Comparison of ENCODE assay signal across 8 cellular contexts in genomic region chr6:28839443-28840120, GRCh38.
DNase-seq lines count a peak whose midpoint lies in the region; ATAC-seq, FAIRE-seq and TF ChIP-seq lines count a peak whose summit lies in the region.

No MANE protein-coding gene starts in this region.

- no peaks in the 10 kb centered on the region for H3K36me3 ChIP-seq in H1 (ENCODE audit: control insufficient read depth in 2 of 4, insufficient read depth in 4 of 4, low read length in 3 of 4)
- no peaks in the 10 kb centered on the region for H3K36me3 ChIP-seq in neural progenitor cell

- no peak overlapping the region for H2BK5ac ChIP-seq in H1 (ENCODE audit: low read depth, low read length)

- no peak overlapping the region for H3K23ac ChIP-seq in H1 (ENCODE audit: insufficient read length)

- H4K8ac ChIP-seq in H1 (ENCODE audit: extremely low read depth, insufficient read depth, low read length) = no peak overlapping the region

- H3F3A ChIP-seq in neural progenitor cell (ENCODE audit: low read depth) = peaks cover 20% of the 10 kb centered on the region

- no peak overlapping the region for H4K91ac ChIP-seq in H1 (replicated peaks; ENCODE audit: insufficient read length, low read length)

- no peak for TF ChIP-seq EP300 in H1 (IDR thresholded peaks at IDR 0.05; ENCODE audit: borderline replicate concordance in 1 of 2, low read depth in 2 of 2, low read length in 2 of 2)

- peaks cover 16% of the 10 kb centered on the region for H3K27me3 ChIP-seq in CD4-positive, alpha-beta T cell (ENCODE audit: control insufficient read depth, insufficient read depth, low read length)
- no peaks in the 10 kb centered on the region for H3K27me3 ChIP-seq in H1 (replicated peaks in 1 of 4; ENCODE audit: control insufficient read depth in 3 of 4, extremely low read depth in 1 of 4, insufficient read depth in 3 of 4, low read length in 3 of 4)
- peaks cover 52% of the 10 kb centered on the region for H3K27me3 ChIP-seq in neural progenitor cell

- DNase-seq in CD4-positive, alpha-beta T cell = no peak
- DNase-seq in NCI-H69 (lab: John Stamatoyannopoulos, UW) (peak; percentile 7), H1 (ENCODE audit: low read depth in 1 of 2, low spot score in 2 of 2) (no peak), neural progenitor cell (ENCODE audit: low spot score) (no peak), NCI-H1105 (lab: John Stamatoyannopoulos, UW) (no peak), T1000 (lab: John Stamatoyannopoulos, UW) (no peak)

- H3K4ac ChIP-seq in H1 (replicated peaks; ENCODE audit: insufficient read length, low read depth, low read length) = no peak overlapping the region

- no peaks in the 10 kb centered on the region for H3K9me3 ChIP-seq in CD4-positive, alpha-beta T cell (ENCODE audit: control insufficient read depth, low read length)
- no peaks in the 10 kb centered on the region for H3K9me3 ChIP-seq in H1 (ENCODE audit: insufficient read depth in 2 of 2, low read depth in 1 of 2, low read length in 1 of 2)
- H3K9me3 ChIP-seq in neural progenitor cell (ENCODE audit: low read depth) = no peaks in the 10 kb centered on the region

- peaks cover 17% of the 10 kb centered on the region for H3K36me3 Mint-ChIP-seq in CD4-positive, alpha-beta T cell (ENCODE audit: low read depth)
- H3K36me3 Mint-ChIP-seq in neural progenitor cell = peaks cover 4% of the 10 kb centered on the region

- H3K4me3 ChIP-seq in H1 (ENCODE audit: extremely low read depth in 1 of 4, insufficient read depth in 2 of 4, low read depth in 3 of 4, low read length in 4 of 4) = peak overlapping the region; percentile 80 to 96 (median 88)
- H3K4me3 ChIP-seq in neural progenitor cell = peak overlapping the region; percentile 82

- H3K79me2 ChIP-seq in H1 (ENCODE audit: control insufficient read depth in 1 of 2, insufficient read depth in 2 of 2, low read length in 2 of 2) (no peaks in the 10 kb centered on the region), neural progenitor cell (ENCODE audit: low read depth) (no peaks in the 10 kb centered on the region)

- CTCF ChIA-PET in CD4-positive, alpha-beta T cell (lab: Charles Lee) = interaction anchor here (0.7 to 3.4 kb wide), 6 partner anchors 17 to 1044 kb away, joined by 3 to 55 read pairs (median 8); partner anchors contain the start of gene TRIM27
- CTCF ChIA-PET in H1 (lab: Charles Lee; ENCODE audit: partially characterized antibody) = interaction anchor here (0.6 to 7.7 kb wide), 20 partner anchors 10 to 1673 kb away, joined by 3 to 107 read pairs (median 4); no protein-coding TSS in a partner anchor

- FAIRE-seq in H1 (lab: Jason Lieb, UNC) = no peak

- H3K56ac ChIP-seq in H1 (replicated peaks; ENCODE audit: insufficient read length, low read depth, low read length) = no peak overlapping the region

- no peak overlapping the region for H2BK12ac ChIP-seq in H1 (ENCODE audit: low read depth, low read length)

- intact Hi-C loops in CD4-positive, alpha-beta T cell (cut with DNase I, micrococcal nuclease) = loop anchor here (2.0 to 10.0 kb wide), 10 partner anchors 23 to 935 kb away; partner anchors contain the start of genes OR2H2 (in 1 of the 2) and TRIM27 (in 1 of the 2)

- H2BK20ac ChIP-seq in H1 (ENCODE audit: low read length) = no peak overlapping the region

- no peak for ATAC-seq in CD4-positive, alpha-beta T cell (ENCODE audit: poor library complexity)
- no peak for ATAC-seq in HG03025 (IDR thresholded peaks at IDR 0.05; ENCODE audit: low FRiP score, unreplicated experiment)
- no peak for ATAC-seq in GM19397 (IDR thresholded peaks at IDR 0.05; ENCODE audit: unreplicated experiment)

- H3K4me1 ChIP-seq in H1 (replicated peaks in 1 of 4; ENCODE audit: control insufficient read depth in 3 of 4, insufficient read depth in 4 of 4, low read length in 3 of 4) = no peaks in the 10 kb centered on the region
- H3K4me1 ChIP-seq in neural progenitor cell = no peaks in the 10 kb centered on the region

- H3K9ac ChIP-seq in H1 (replicated peaks in 1 of 4; ENCODE audit: extremely low read depth in 1 of 4, low read depth in 3 of 4, low read length in 3 of 4) (no peak overlapping the region), neural progenitor cell (no peak overlapping the region)

- peaks cover 51% of the 10 kb centered on the region for H3K27me3 Mint-ChIP-seq in CD4-positive, alpha-beta T cell
- H3K27me3 Mint-ChIP-seq in neural progenitor cell (ENCODE audit: insufficient read depth, low read depth) = peaks cover 46% of the 10 kb centered on the region

- peak overlapping the region; percentile 96 for H3K27ac Mint-ChIP-seq in CD4-positive, alpha-beta T cell
- no peak overlapping the region for H3K27ac Mint-ChIP-seq in neural progenitor cell

- peak overlapping the region; percentile 76 for H3K4me3 Mint-ChIP-seq in CD4-positive, alpha-beta T cell
- peak overlapping the region; percentile 95 for H3K4me3 Mint-ChIP-seq in neural progenitor cell

- no peak for TF ChIP-seq RAD21 in H1 (IDR thresholded peaks at IDR 0.05 in 1 of 2, conservative IDR thresholded peaks at IDR 0.05 in 1 of 2; ENCODE audit: low read depth in 2 of 2, low read length in 2 of 2)

- H3K79me1 ChIP-seq in H1 (ENCODE audit: low read depth, low read length) = no peaks in the 10 kb centered on the region

- H2AFZ ChIP-seq in H1 (ENCODE audit: low read length) (peak overlapping the region; percentile 54; the same call in 1 of the 2 replicates), neural progenitor cell (replicated peaks) (peak overlapping the region; percentile 95)

- no peak overlapping the region for H3K27ac ChIP-seq in CD4-positive, alpha-beta T cell (ENCODE audit: low read depth, low read length)
- H3K27ac ChIP-seq in H1 (ENCODE audit: low read depth, low read length) (no peak overlapping the region), neural progenitor cell (no peak overlapping the region)

- H3K9me3 Mint-ChIP-seq in CD4-positive, alpha-beta T cell = no peaks in the 10 kb centered on the region
- H3K9me3 Mint-ChIP-seq in neural progenitor cell = peaks cover 7% of the 10 kb centered on the region

- 18% methylated on average over 9 of the region's 9 CpGs; no CpG with 5 or more reads in 1 of the 2 experiments for WGBS in H1 (ENCODE audit: extremely low coverage in 1 of 2, insufficient coverage in 1 of 2, insufficient read length in 1 of 2, insufficient replicate concordance in 2 of 2, low coverage in 1 of 2, low lambda C conversion rate in 2 of 2, missing lambda C conversion rate in 1 of 2), 2 experiments

- peaks cover 0 to 2% of the 10 kb centered on the region in 2 experiments for H4K20me1 ChIP-seq in H1 (replicated peaks in 1 of 2; ENCODE audit: control insufficient read depth in 1 of 2, insufficient read depth in 2 of 2, low read length in 2 of 2)
- no peaks in the 10 kb centered on the region for H4K20me1 ChIP-seq in neural progenitor cell (ENCODE audit: low read depth)

- no peak for TF ChIP-seq CTCF in CD4-positive, alpha-beta T cell (IDR thresholded peaks at IDR 0.05)
- TF ChIP-seq CTCF in H1 (IDR thresholded peaks at IDR 0.05; ENCODE audit: control extremely low read depth in 1 of 3, insufficient read depth in 1 of 3, low read depth in 1 of 3, low read length in 3 of 3) (no peak), neural progenitor cell (IDR thresholded peaks at IDR 0.05) (no peak)

- POLR2A ChIA-PET in CD4-positive, alpha-beta T cell (lab: Charles Lee) = interaction anchor here (1.0 to 4.2 kb wide), 6 partner anchors 23 to 176 kb away, joined by 3 to 42 read pairs (median 30); no protein-coding TSS in a partner anchor
- POLR2A ChIA-PET in H1 (lab: Charles Lee; ENCODE audit: partially characterized antibody) = interaction anchor here (0.6 to 7.6 kb wide), 6 partner anchors 14 to 233 kb away, joined by 3 to 55 read pairs (median 7); no protein-coding TSS in a partner anchor

- no peak overlapping the region for H2AK5ac ChIP-seq in H1 (ENCODE audit: low read depth, low read length)

- H2BK120ac ChIP-seq in H1 (replicated peaks; ENCODE audit: low read depth, low read length) = no peak overlapping the region

- peaks cover 22% of the 10 kb centered on the region for H3K4me1 Mint-ChIP-seq in CD4-positive, alpha-beta T cell (ENCODE audit: low read depth)
- H3K4me1 Mint-ChIP-seq in neural progenitor cell = peaks cover 12% of the 10 kb centered on the region

- TF ChIP-seq POLR2A in H1 (IDR thresholded peaks at IDR 0.05; ENCODE audit: control extremely low read depth in 1 of 2, low read depth in 2 of 2, low read length in 2 of 2) = no peak

- no peak overlapping the region for H3K14ac ChIP-seq in H1 (ENCODE audit: insufficient read length)

- H3K18ac ChIP-seq in H1 (ENCODE audit: extremely low read depth, low read length) = no peak overlapping the region

- H4K5ac ChIP-seq in H1 (ENCODE audit: insufficient read length, low read depth, low read length) = no peak overlapping the region

- no peaks in the 10 kb centered on the region for H3K23me2 ChIP-seq in H1 (ENCODE audit: low read depth, low read length)

- peak overlapping the region; percentile 67 to 68 for H3K4me2 ChIP-seq in H1 (ENCODE audit: insufficient read depth in 1 of 2, low read depth in 2 of 2, low read length in 2 of 2)
- peak overlapping the region; percentile 92 for H3K4me2 ChIP-seq in neural progenitor cell

- H2BK15ac ChIP-seq in H1 (ENCODE audit: low read length) = no peak overlapping the region

TF ChIP-seq in H1, 55 proteins besides CTCF, POLR2A, EP300 and RAD21:
- TF ChIP-seq POU5F1 (IDR thresholded peaks at IDR 0.05; ENCODE audit: low read depth, low read length) (no peak), SP4 (IDR thresholded peaks at IDR 0.05; ENCODE audit: low read length) (no peak), EZH2 (IDR thresholded peaks at IDR 0.05; ENCODE audit: low read depth, low read length, severe bottlenecking) (no peak), TEAD4 (IDR thresholded peaks at IDR 0.05; ENCODE audit: low read depth, low read length) (no peak), BACH1 (IDR thresholded peaks at IDR 0.05; ENCODE audit: low read length) (no peak), CBX5 (IDR thresholded peaks at IDR 0.05; ENCODE audit: low read depth, low read length) (no peak), POLR2AphosphoS5 (IDR thresholded peaks at IDR 0.05; ENCODE audit: low read depth, low read length) (no peak), KDM5A (IDR thresholded peaks at IDR 0.05; ENCODE audit: low read length) (no peak), KDM1A (IDR thresholded peaks at IDR 0.05; ENCODE audit: borderline replicate concordance, low read length) (no peak), ATF3 (IDR thresholded peaks at IDR 0.05; ENCODE audit: insufficient read depth, low read depth, low read length) (no peak), RFX5 (IDR thresholded peaks at IDR 0.05; ENCODE audit: borderline replicate concordance, low read depth, low read length) (no peak), GABPA (IDR thresholded peaks at IDR 0.05; ENCODE audit: borderline replicate concordance, insufficient read depth, low read length) (no peak), SIRT6 (IDR thresholded peaks at IDR 0.05; ENCODE audit: low read length) (no peak)
